Comparison of ENCODE assay signal across 6 cellular contexts in the genomic region with DNA sequence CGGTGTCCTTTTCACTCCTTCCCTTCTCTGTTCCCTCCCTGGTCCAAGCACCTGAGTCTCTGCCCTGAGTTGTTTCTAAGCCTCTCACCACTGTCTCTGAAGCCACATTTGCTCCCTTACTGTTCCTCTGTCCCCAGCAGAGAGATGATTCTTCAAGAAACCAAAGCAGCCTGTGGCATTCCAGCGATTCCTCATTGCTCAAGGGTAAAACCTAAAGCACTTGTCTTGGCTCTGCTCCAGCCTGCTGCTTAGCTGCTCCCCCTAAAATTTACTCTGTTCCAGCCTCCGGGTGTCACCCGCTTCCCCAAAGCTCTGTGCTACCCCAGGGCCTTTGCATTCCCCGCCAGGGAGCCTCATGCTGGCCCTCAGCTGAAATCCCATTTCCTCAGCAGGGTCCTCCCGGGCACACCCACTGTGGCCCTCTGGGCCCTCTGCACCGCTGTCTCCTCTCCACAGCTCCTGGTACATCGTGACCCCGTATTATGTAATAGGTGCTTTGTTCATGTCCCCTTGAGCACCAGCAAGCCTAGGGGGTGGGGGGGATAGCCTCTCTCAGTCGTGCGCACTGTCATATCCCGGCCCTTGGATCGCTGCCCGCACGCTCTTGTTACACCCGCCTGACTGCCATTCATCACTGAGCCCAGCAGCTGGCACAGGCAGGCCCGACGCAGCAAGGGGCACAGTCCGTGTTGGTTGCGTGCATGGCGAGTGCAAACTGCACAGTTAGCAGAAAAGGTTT. TPM values are rescaled to one million over a fixed set of nuclear protein-coding genes. Genes with fewer than 3 reads are reported as not detected.
DNase-seq lines count a peak whose midpoint lies in the region; ATAC-seq, FAIRE-seq and TF ChIP-seq lines count a peak whose summit lies in the region.

No MANE protein-coding gene starts in this region.

- POLR2A ChIA-PET in IMR-90 (lab: Charles Lee; ENCODE audit: unreplicated experiment) (no interaction called here), K562 (lab: Yijun Ruan, JAX) (no interaction called here)

- no peak overlapping the region for H3K23ac ChIP-seq in IMR-90 (ENCODE audit: low read depth, low read length)

- BruUV-seq in IMR-90 (replicated peaks; lab: Mats Ljungman, UMichigan) (no TSS peak), K562 (replicated peaks; lab: Mats Ljungman, UMichigan) (no TSS peak)

- dilution Hi-C loops in IMR-90 (cut with HindIII; ENCODE audit: low sequenced_read_pairs, unreplicated experiment), result no loop called here

- H3K79me2 ChIP-seq in K562 (ENCODE audit: control insufficient read depth, insufficient read depth, low read length), result peaks cover 71% of the 10 kb centered on the region

- H3K27ac ChIP-seq in IMR-90 (ENCODE audit: insufficient read depth, low read length) (no peak overlapping the region), K562 (ENCODE audit: extremely low read depth, low read depth, low read length) (no peak overlapping the region), colonic mucosa (no peak overlapping the region)

- H2AK9ac ChIP-seq in IMR-90 (replicated peaks; ENCODE audit: low read depth, low read length, poor library complexity), result no peak overlapping the region

- TF ChIP-seq RAD21 in IMR-90 (IDR thresholded peaks at IDR 0.05; ENCODE audit: low read length) (no peak), K562 (CRISPR knock-in tag; conservative IDR thresholded peaks at IDR 0.05 in 1 of 2, IDR thresholded peaks at IDR 0.05 in 1 of 2) (no peak)

- H3K9ac ChIP-seq in IMR-90 (ENCODE audit: low read depth, low read length) (no peak overlapping the region), K562 (ENCODE audit: insufficient read depth in 1 of 2, low read depth in 2 of 2, low read length in 2 of 2) (peak overlapping the region in 1 of 2 experiments; percentile 65; a peak in 2 of 4 replicates), colonic mucosa (ENCODE audit: low read depth in 2 of 2, low read length in 2 of 2) (peak overlapping the region in 1 of 2 donors; percentile 5)

- H3K4me3 ChIP-seq in IMR-90 (ENCODE audit: insufficient read depth, low read depth, low read length) (no peak overlapping the region), K562 (no peak overlapping the region), colonic mucosa (no peak overlapping the region)

- ATAC-seq in IMR-90 (ENCODE audit: low read depth), result peak; percentile 30; the same call in 1 of the 2 replicates
- ATAC-seq in K562, result no peak

- H3K79me1 ChIP-seq in IMR-90 (ENCODE audit: low read depth in 1 of 2, low read length in 2 of 2), result peaks cover 11 to 52% of the 10 kb centered on the region in 2 experiments

- H3K4me2 ChIP-seq in IMR-90 (ENCODE audit: low read depth, low read length) (no peak overlapping the region), K562 (ENCODE audit: insufficient read depth, low read length) (no peak overlapping the region)

- TF ChIP-seq EP300 in K562 (IDR thresholded peaks at IDR 0.05; ENCODE audit: low read length), result no peak

- H2AFZ ChIP-seq in IMR-90 (replicated peaks; ENCODE audit: low read length, poor library complexity), result no peak overlapping the region
- no peak overlapping the region for H2AFZ ChIP-seq in K562 (ENCODE audit: low read depth, low read length)

- H3K56ac ChIP-seq in IMR-90 (ENCODE audit: extremely low read depth, insufficient read depth, low read length), result no peak overlapping the region

- H4K8ac ChIP-seq in IMR-90 (ENCODE audit: low read depth in 2 of 2, low read length in 2 of 2), result no peak overlapping the region

- FAIRE-seq in K562 (lab: Jason Lieb, UNC) (no peak), urothelium cell line (lab: Jason Lieb, UNC) (no peak)

- TF ChIP-seq CTCF in IMR-90 (conservative IDR thresholded peaks at IDR 0.05; ENCODE audit: low read depth, low read length), result no peak
- TF ChIP-seq CTCF in K562 (IDR thresholded peaks at IDR 0.05 in 2 of 3, conservative IDR thresholded peaks at IDR 0.05 in 1 of 3; ENCODE audit: insufficient read depth in 2 of 3, low read depth in 1 of 3, low read length in 3 of 3), result no peak
- TF ChIP-seq CTCF in colonic mucosa (IDR thresholded peaks at IDR 0.05), result no peak

- no peak overlapping the region for H4K91ac ChIP-seq in IMR-90 (ENCODE audit: insufficient read depth, low read depth, low read length)

- no peak overlapping the region for H3K4ac ChIP-seq in IMR-90 (ENCODE audit: low read depth, low read length)

- no peak overlapping the region for H2BK120ac ChIP-seq in IMR-90 (ENCODE audit: low read depth, low read length)

- CTCF ChIA-PET in IMR-90 (lab: Yijun Ruan, JAX), result interaction anchor here (1.7 kb wide), 1 partner anchor 12 kb away, joined by 5 read pairs; no protein-coding TSS in a partner anchor
- CTCF ChIA-PET in K562 (lab: Yijun Ruan, JAX; ENCODE audit: low intra/inter-chr PET ratio), result no interaction called here

- intact Hi-C loops in IMR-90 (cut with micrococcal nuclease) (no loop called here), K562 (cut with micrococcal nuclease) (no loop called here), colonic mucosa (cut with DNase I) (no loop called here)

- no peaks in the 10 kb centered on the region for H3K9me3 ChIP-seq in IMR-90 (ENCODE audit: control insufficient read depth, insufficient read depth, low read length)
- no peaks in the 10 kb centered on the region for H3K9me3 ChIP-seq in K562 (replicated peaks; ENCODE audit: control insufficient read depth, insufficient read depth, low read depth, low read length)
- H3K9me3 ChIP-seq in colonic mucosa, result no peaks in the 10 kb centered on the region

- no peak overlapping the region for H2AK5ac ChIP-seq in IMR-90 (ENCODE audit: low read depth, low read length)

- in situ Hi-C loops in IMR-90 (cut with MboI; ENCODE audit: low sequenced_read_pairs) (no loop called here), K562 (cut with MboI) (no loop called here)

- H3K27me3 ChIP-seq in IMR-90 (ENCODE audit: control insufficient read depth, insufficient read depth, low read length) (no peaks in the 10 kb centered on the region), K562 (ENCODE audit: control insufficient read depth in 2 of 2, insufficient read depth in 2 of 2, low read length in 2 of 2) (no peaks in the 10 kb centered on the region), colonic mucosa (no peaks in the 10 kb centered on the region)

- peaks cover 14% of the 10 kb centered on the region; the same call in 1 of the 2 replicates for H3K9me1 ChIP-seq in IMR-90 (ENCODE audit: insufficient read depth, low read length)
- H3K9me1 ChIP-seq in K562 (ENCODE audit: control insufficient read depth, insufficient read depth, low read length), result no peaks in the 10 kb centered on the region

- H3K4me1 ChIP-seq in IMR-90 (ENCODE audit: control insufficient read depth, insufficient read depth, low read length), result peaks cover 6% of the 10 kb centered on the region; the same call in 1 of the 2 replicates
- peaks cover 15 to 39% of the 10 kb centered on the region in 2 experiments for H3K4me1 ChIP-seq in K562 (replicated peaks in 1 of 2; ENCODE audit: control insufficient read depth in 2 of 2, insufficient read depth in 2 of 2, low read length in 2 of 2)
- no peaks in the 10 kb centered on the region for H3K4me1 ChIP-seq in colonic mucosa

- H3K14ac ChIP-seq in IMR-90 (replicated peaks; ENCODE audit: low read depth, low read length), result no peak overlapping the region

- no peak overlapping the region for H4K5ac ChIP-seq in IMR-90 (ENCODE audit: low read depth, low read length)

- no peak overlapping the region for H2BK15ac ChIP-seq in IMR-90 (ENCODE audit: low read depth, low read length)

- no peak overlapping the region for H2BK5ac ChIP-seq in IMR-90 (ENCODE audit: low read depth, low read length, poor library complexity, severe bottlenecking)

- TF ChIP-seq POLR2A in IMR-90 (IDR thresholded peaks at IDR 0.05; ENCODE audit: low read depth, low read length) (no peak), K562 (conservative IDR thresholded peaks at IDR 0.05) (no peak)

- 78% methylated on average over 16 of the region's 21 CpGs; no CpG with 5 or more reads in 1 of the 2 experiments for WGBS in IMR-90 (ENCODE audit: extremely low coverage in 2 of 2, insufficient read length in 1 of 2), 2 experiments
- WGBS in K562 (ENCODE audit: insufficient coverage, low coverage, missing lambda C conversion rate), result 82% methylated on average over 20 of the region's 21 CpGs

- H3K36me3 ChIP-seq in IMR-90 (ENCODE audit: control insufficient read depth, insufficient read depth, low read length), result no peaks in the 10 kb centered on the region
- H3K36me3 ChIP-seq in K562 (ENCODE audit: control insufficient read depth, insufficient read depth, low read length), result peaks cover 39% of the 10 kb centered on the region; the same call in 2 of the 3 replicates
- H3K36me3 ChIP-seq in colonic mucosa, result no peaks in the 10 kb centered on the region

- DNase-seq in IMR-90, result no peak
- DNase-seq in K562 (ENCODE audit: extremely low read depth in 1 of 4, low spot score in 3 of 4), result no peak
- peak; percentile 25 to 97 (median 90) for DNase-seq in nucleus accumbens (lab: John Stamatoyannopoulos, UW)
- no peak for DNase-seq in NAMALWA (ENCODE audit: low spot score)
- DNase-seq in colonic mucosa, result no peak
- no peak for DNase-seq in urothelium cell line (ENCODE audit: low spot score)

- no peak overlapping the region for H3K18ac ChIP-seq in IMR-90 (ENCODE audit: low read depth, low read length)

- H2BK20ac ChIP-seq in IMR-90 (ENCODE audit: low read depth, low read length), result 0 out of 2 replicates have a peak overlapping the region, but pooled peaks have one; percentile 9

- H4K20me1 ChIP-seq in IMR-90 (ENCODE audit: insufficient read depth, low read length) (peaks cover 19% of the 10 kb centered on the region), K562 (replicated peaks; ENCODE audit: control insufficient read depth, insufficient read depth, low read length) (peaks cover 8% of the 10 kb centered on the region; the same call in 1 of the 2 replicates)

RNA-seq across cellular contexts. Expression of a gene that starts 15.8 kb away (rescaled TPM):
- total RNA-seq in IMR-90 (2012; rRNA removed) (35.8 and 46.2 TPM in 2 replicates), K562 (2014; rRNA removed) (86.0 and 158 TPM in 2 replicates), K562 (2014; rRNA removed; fragmentation: Illumina TruSeq; extraction: Trizol) (33.1 and 36.7 TPM in 2 replicates), K562 (2015; rRNA removed; fragmentation: Illumina TruSeq; extraction: Trizol) (81.9 and 91.6 TPM in 2 replicates), K562 (2021) (186 and 195 TPM in 2 replicates), colonic mucosa (100 to 1,000 TPM; 136 to 201 TPM)
- polyA plus RNA-seq in IMR-90 (2012; rRNA removed) (81.2 and 102 TPM in 2 replicates), K562 (2011; rRNA removed) (68.0 and 169 TPM in 2 replicates), K562 (2014; fragmentation: Illumina TruSeq; extraction: Trizol) (204 and 211 TPM in 2 replicates), K562 (2014; fragmentation: Nextera tagmentation; extraction: Ambion mirVana) (10 to 100 TPM; 29.3 to 73.2 TPM), K562 (2014; rRNA removed) (81.4 and 108 TPM in 2 replicates)
- polyA plus RNA-seq in IMR-90 (2012; cell fraction: cytosol; rRNA removed), result 74.3 and 124 TPM in 2 replicates
- polyA plus RNA-seq in IMR-90 (2012; cell fraction: nucleus; rRNA removed; ENCODE audit: low replicate concordance), result 111 and 215 TPM in 2 replicates
- 122 and 325 TPM in 2 replicates for total RNA-seq in K562 (2011; cell fraction: chromatin; rRNA removed; ENCODE audit: low replicate concordance)
- total RNA-seq in K562 (2011; cell fraction: nucleolus; rRNA removed), result 437 and 484 TPM in 2 replicates
- total RNA-seq in K562 (2011; cell fraction: nucleoplasm; rRNA removed), result 307 and 324 TPM in 2 replicates
- 224 and 335 TPM in 2 replicates for polyA plus RNA-seq in K562 (2011; cell fraction: cytosol; rRNA removed)
- 326 and 378 TPM in 2 replicates for polyA plus RNA-seq in K562 (2011; cell fraction: nucleus; rRNA removed)
- polyA plus RNA-seq in K562 (2012), result 229 and 297 TPM in 2 replicates
- polyA minus RNA-seq in K562 (2011; rRNA and poly(A)+ RNA removed), result 76.6 and 95.7 TPM in 2 replicates
- 188 and 209 TPM in 2 replicates for polyA minus RNA-seq in K562 (2011; cell fraction: cytosol; rRNA and poly(A)+ RNA removed)
- polyA minus RNA-seq in K562 (2011; cell fraction: nucleus; rRNA and poly(A)+ RNA removed), result 66.2 and 80.1 TPM in 2 replicates

RNA-seq across cellular contexts. Expression of a gene that starts 26.7 kb away (rescaled TPM):
- total RNA-seq in IMR-90 (2012; rRNA removed), result 337 and 436 TPM in 2 replicates
- 523 and 591 TPM in 2 replicates for polyA plus RNA-seq in IMR-90 (2012; rRNA removed)
- 616 and 949 TPM in 2 replicates for polyA plus RNA-seq in IMR-90 (2012; cell fraction: cytosol; rRNA removed)
- 86.4 and 295 TPM in 2 replicates for polyA plus RNA-seq in IMR-90 (2012; cell fraction: nucleus; rRNA removed; ENCODE audit: low replicate concordance)
- total RNA-seq in K562 (2011; cell fraction: chromatin; rRNA removed; ENCODE audit: low replicate concordance), result 5.1 and 13.9 TPM in 2 replicates
- 55.0 and 85.4 TPM in 2 replicates for total RNA-seq in K562 (2011; cell fraction: nucleolus; rRNA removed)
- 23.9 and 26.6 TPM in 2 replicates for total RNA-seq in K562 (2011; cell fraction: nucleoplasm; rRNA removed)
- 842 and 854 TPM in 2 replicates for total RNA-seq in K562 (2014; rRNA removed)
- 7.4 and 14.9 TPM in 2 replicates for total RNA-seq in K562 (2014; rRNA removed; fragmentation: Illumina TruSeq; extraction: Trizol)
- 227 and 243 TPM in 2 replicates for total RNA-seq in K562 (2015; rRNA removed; fragmentation: Illumina TruSeq; extraction: Trizol)
- total RNA-seq in K562 (2021), result 289 and 313 TPM in 2 replicates
- 137 and 185 TPM in 2 replicates for polyA plus RNA-seq in K562 (2011; rRNA removed)
- 393 and 1,045 TPM in 2 replicates for polyA plus RNA-seq in K562 (2011; cell fraction: cytosol; rRNA removed)
- polyA plus RNA-seq in K562 (2011; cell fraction: nucleus; rRNA removed), result 125 and 147 TPM in 2 replicates
- 246 and 272 TPM in 2 replicates for polyA plus RNA-seq in K562 (2012)
- polyA plus RNA-seq in K562 (2014; fragmentation: Illumina TruSeq; extraction: Trizol), result 37.6 and 257 TPM in 2 replicates
- 10 to 100 TPM; 31.3 to 91.8 TPM for polyA plus RNA-seq in K562 (2014; fragmentation: Nextera tagmentation; extraction: Ambion mirVana)
- 810 and 833 TPM in 2 replicates for polyA plus RNA-seq in K562 (2014; rRNA removed)
- 14.2 and 24.3 TPM in 2 replicates for polyA minus RNA-seq in K562 (2011; rRNA and poly(A)+ RNA removed)
- polyA minus RNA-seq in K562 (2011; cell fraction: cytosol; rRNA and poly(A)+ RNA removed), result 76.8 and 119 TPM in 2 replicates
- 20.3 and 27.4 TPM in 2 replicates for polyA minus RNA-seq in K562 (2011; cell fraction: nucleus; rRNA and poly(A)+ RNA removed)
- total RNA-seq in colonic mucosa, result 100 to 1,000 TPM; 216 to 302 TPM

RNA-seq across cellular contexts. Expression of a gene that starts 26.9 kb away (rescaled TPM):
- total RNA-seq in IMR-90 (2012; rRNA removed) (82.5 and 88.2 TPM in 2 replicates), K562 (2014; rRNA removed) (62.1 and 71.5 TPM in 2 replicates), K562 (2014; rRNA removed; fragmentation: Illumina TruSeq; extraction: Trizol) (51.2 and 60.9 TPM in 2 replicates), K562 (2015; rRNA removed; fragmentation: Illumina TruSeq; extraction: Trizol) (85.3 and 86.5 TPM in 2 replicates), K562 (2021) (94.8 and 99.9 TPM in 2 replicates), colonic mucosa (100 to 1,000 TPM; 127 to 148 TPM)
- polyA plus RNA-seq in IMR-90 (2012; rRNA removed) (91.1 and 95.4 TPM in 2 replicates), K562 (2011; rRNA removed) (83.5 and 113 TPM in 2 replicates), K562 (2014; fragmentation: Illumina TruSeq; extraction: Trizol) (78.3 and 100 TPM in 2 replicates), K562 (2014; fragmentation: Nextera tagmentation; extraction: Ambion mirVana) (10 to 100 TPM; 13.2 to 16.2 TPM), K562 (2014; rRNA removed) (61.7 and 79.2 TPM in 2 replicates)
- polyA plus RNA-seq in IMR-90 (2012; cell fraction: cytosol; rRNA removed), result 73.4 and 172 TPM in 2 replicates
- 38.3 and 63.8 TPM in 2 replicates for polyA plus RNA-seq in IMR-90 (2012; cell fraction: nucleus; rRNA removed; ENCODE audit: low replicate concordance)
- total RNA-seq in K562 (2011; cell fraction: chromatin; rRNA removed; ENCODE audit: low replicate concordance), result 66.1 and 87.4 TPM in 2 replicates
- 67.0 and 68.3 TPM in 2 replicates for total RNA-seq in K562 (2011; cell fraction: nucleolus; rRNA removed)
- total RNA-seq in K562 (2011; cell fraction: nucleoplasm; rRNA removed), result 68.0 and 69.1 TPM in 2 replicates
- 101 TPM in 2 replicates for polyA plus RNA-seq in K562 (2011; cell fraction: cytosol; rRNA removed)
- 78.2 and 79.0 TPM in 2 replicates for polyA plus RNA-seq in K562 (2011; cell fraction: nucleus; rRNA removed)
- 69.4 and 84.8 TPM in 2 replicates for polyA plus RNA-seq in K562 (2012)
- 71.6 and 93.9 TPM in 2 replicates for polyA minus RNA-seq in K562 (2011; rRNA and poly(A)+ RNA removed)
- 31.4 and 40.9 TPM in 2 replicates for polyA minus RNA-seq in K562 (2011; cell fraction: cytosol; rRNA and poly(A)+ RNA removed)
- 22.5 and 40.4 TPM in 2 replicates for polyA minus RNA-seq in K562 (2011; cell fraction: nucleus; rRNA and poly(A)+ RNA removed)

RNA-seq across cellular contexts. Expression of a gene that starts 37.7 kb away (rescaled TPM):
- total RNA-seq in IMR-90 (2012; rRNA removed) (not detected in 2 replicates), K562 (2014; rRNA removed) (not detected in 2 replicates), K562 (2014; rRNA removed; fragmentation: Illumina TruSeq; extraction: Trizol) (not detected in 2 replicates), K562 (2015; rRNA removed; fragmentation: Illumina TruSeq; extraction: Trizol) (not detected in 2 replicates), K562 (2021) (not detected in 2 replicates), colonic mucosa (under 1 TPM; 0.12 to 0.32 TPM)
- polyA plus RNA-seq in IMR-90 (2012; rRNA removed) (0.05 TPM in 1 of 2 replicates, not detected in the other), K562 (2011; rRNA removed) (0.03 TPM in 1 of 2 replicates, not detected in the other), K562 (2014; fragmentation: Illumina TruSeq; extraction: Trizol) (not detected in 2 replicates), K562 (2014; fragmentation: Nextera tagmentation; extraction: Ambion mirVana) (not detected), K562 (2014; rRNA removed) (not detected in 2 replicates)
- polyA plus RNA-seq in IMR-90 (2012; cell fraction: cytosol; rRNA removed), result not detected in 2 replicates
- polyA plus RNA-seq in IMR-90 (2012; cell fraction: nucleus; rRNA removed; ENCODE audit: low replicate concordance), result 0.10 and 0.11 TPM in 2 replicates
- total RNA-seq in K562 (2011; cell fraction: chromatin; rRNA removed; ENCODE audit: low replicate concordance), result not detected in 2 replicates
- not detected in 2 replicates for total RNA-seq in K562 (2011; cell fraction: nucleolus; rRNA removed)
- not detected in 2 replicates for total RNA-seq in K562 (2011; cell fraction: nucleoplasm; rRNA removed)
- polyA plus RNA-seq in K562 (2011; cell fraction: cytosol; rRNA removed), result not detected in 2 replicates
- polyA plus RNA-seq in K562 (2011; cell fraction: nucleus; rRNA removed), result not detected in 2 replicates
- polyA plus RNA-seq in K562 (2012), result not detected in 2 replicates
- not detected in 2 replicates for polyA minus RNA-seq in K562 (2011; rRNA and poly(A)+ RNA removed)
- not detected in 2 replicates for polyA minus RNA-seq in K562 (2011; cell fraction: cytosol; rRNA and poly(A)+ RNA removed)
- not detected in 2 replicates for polyA minus RNA-seq in K562 (2011; cell fraction: nucleus; rRNA and poly(A)+ RNA removed)

RNA-seq across cellular contexts. Expression of a gene that starts 49.2 kb away (rescaled TPM):
- total RNA-seq in IMR-90 (2012; rRNA removed) (74.2 and 77.5 TPM in 2 replicates), K562 (2014; rRNA removed) (54.7 and 71.2 TPM in 2 replicates), K562 (2014; rRNA removed; fragmentation: Illumina TruSeq; extraction: Trizol) (7.8 and 12.0 TPM in 2 replicates), K562 (2015; rRNA removed; fragmentation: Illumina TruSeq; extraction: Trizol) (39.7 and 46.3 TPM in 2 replicates), K562 (2021) (49.7 and 51.7 TPM in 2 replicates), colonic mucosa (100 to 1,000 TPM; 281 to 404 TPM)
- polyA plus RNA-seq in IMR-90 (2012; rRNA removed) (133 and 153 TPM in 2 replicates), K562 (2011; rRNA removed) (24.8 and 26.6 TPM in 2 replicates), K562 (2014; fragmentation: Illumina TruSeq; extraction: Trizol) (13.6 and 35.1 TPM in 2 replicates), K562 (2014; fragmentation: Nextera tagmentation; extraction: Ambion mirVana) (1 to 10 TPM in 1 of 2 experiments, under 1 TPM in 1; 0.49 to 1.1 TPM), K562 (2014; rRNA removed) (50.8 and 52.2 TPM in 2 replicates)
- polyA plus RNA-seq in IMR-90 (2012; cell fraction: cytosol; rRNA removed), result 151 and 196 TPM in 2 replicates
- polyA plus RNA-seq in IMR-90 (2012; cell fraction: nucleus; rRNA removed; ENCODE audit: low replicate concordance), result 93.4 and 205 TPM in 2 replicates
- 18.6 and 50.3 TPM in 2 replicates for total RNA-seq in K562 (2011; cell fraction: chromatin; rRNA removed; ENCODE audit: low replicate concordance)
- total RNA-seq in K562 (2011; cell fraction: nucleolus; rRNA removed), result 32.9 and 38.4 TPM in 2 replicates
- 26.4 and 30.8 TPM in 2 replicates for total RNA-seq in K562 (2011; cell fraction: nucleoplasm; rRNA removed)
- polyA plus RNA-seq in K562 (2011; cell fraction: cytosol; rRNA removed), result 25.0 and 75.6 TPM in 2 replicates
- polyA plus RNA-seq in K562 (2011; cell fraction: nucleus; rRNA removed), result 15.3 and 27.8 TPM in 2 replicates
- polyA plus RNA-seq in K562 (2012), result 37.9 and 39.8 TPM in 2 replicates
- polyA minus RNA-seq in K562 (2011; rRNA and poly(A)+ RNA removed), result 6.3 and 11.7 TPM in 2 replicates
- polyA minus RNA-seq in K562 (2011; cell fraction: cytosol; rRNA and poly(A)+ RNA removed), result 32.3 and 41.7 TPM in 2 replicates
- polyA minus RNA-seq in K562 (2011; cell fraction: nucleus; rRNA and poly(A)+ RNA removed), result 8.9 and 9.0 TPM in 2 replicates

Comparison
In these comparisons a context has a peak if more than half of its experiments do, and no peak if none do; other contexts are left out.
1. DNase-seq: peak in nucleus accumbens (56 of 56); none in IMR-90 (single experiment), K562 (0 of 4), NAMALWA (single experiment), colonic mucosa (single experiment) and urothelium cell line (single experiment).